Comparison of ENCODE assay signal across 23 cellular contexts in the genomic region with DNA sequence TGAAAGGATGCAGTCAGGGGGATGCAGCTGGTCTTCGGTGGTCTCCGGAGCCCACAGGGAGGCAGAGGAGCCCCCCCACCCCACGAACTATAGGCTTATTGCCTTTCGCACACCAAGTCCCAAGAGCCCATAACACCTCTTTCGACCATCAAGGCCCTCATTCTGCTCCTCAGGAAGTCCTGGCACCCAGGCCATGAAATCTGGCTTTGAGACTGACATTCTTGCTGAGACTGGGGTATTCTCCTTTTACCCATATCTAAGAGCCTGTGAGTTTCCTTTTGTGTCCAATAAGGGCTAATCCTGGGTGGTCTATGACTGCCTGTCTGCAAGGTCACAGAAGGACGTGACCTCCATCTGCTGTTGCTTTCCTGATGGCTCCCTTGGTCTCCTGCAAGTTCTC. TPM values are rescaled to one million over a fixed set of nuclear protein-coding genes. Genes with fewer than 3 reads are reported as not detected.
DNase-seq lines count a peak whose midpoint lies in the region; ATAC-seq and TF ChIP-seq lines count a peak whose summit lies in the region.
"Had no signal": no experiment of that assay in that cellular context is flagged by ENCODE, and none has a peak within 500 bp of the region (broad histone marks: within the 10 kb centered on the region; RNA-seq: fewer than 3 reads in every experiment).

No MANE protein-coding gene starts in this region.

- H3K36me3 ChIP-seq in Loucy (ENCODE audit: insufficient read depth, low read length) (no peaks in the 10 kb centered on the region), mesendoderm (ENCODE audit: control insufficient read depth, insufficient read depth, low read length) (no peaks in the 10 kb centered on the region)

- no peak overlapping the region for H2AK5ac ChIP-seq in mesendoderm (ENCODE audit: low read length)

- H3K27me3 ChIP-seq in Loucy (ENCODE audit: insufficient read depth, low read length, poor library complexity, severe bottlenecking) (no peaks in the 10 kb centered on the region), mesendoderm (ENCODE audit: insufficient read depth, low read length, poor library complexity) (no peaks in the 10 kb centered on the region)

- CTCF ChIA-PET in activated CD4-positive, alpha-beta T cell treated with anti-CD3 and anti-CD28 coated beads for 36 hours (lab: Charles Lee) = interaction anchor here (0.6 to 11.6 kb wide), 8 partner anchors 9 to 678 kb away, joined by 3 to 240 read pairs (median 4); partner anchors contain the start of genes DHX8 and G6PC3

- H3K79me2 ChIP-seq in Loucy (ENCODE audit: insufficient read depth, low read length) (no peaks in the 10 kb centered on the region), mesendoderm (ENCODE audit: control insufficient read depth, insufficient read depth, low read length) (no peaks in the 10 kb centered on the region)

- H3K27ac Mint-ChIP-seq in activated CD4-positive, alpha-beta T cell treated with anti-CD3 and anti-CD28 coated beads, Interleukin-2, amount 10 ng/mL, durations not matched to agents 24 days and 14 days = no peak overlapping the region
- no peak overlapping the region for H3K27ac Mint-ChIP-seq in activated CD4-positive, alpha-beta T cell treated with anti-CD3 and anti-CD28 coated beads for 36 hours
- peak overlapping the region; percentile 68 for H3K27ac Mint-ChIP-seq in stimulated activated naive B cell treated with anti-CD40 and anti-IgM and Interleukin-4, amounts not matched to agents 10 μg/mL and 1 μg/mL and 100 μg/mL, for 72 hours

- no peak overlapping the region for H2BK5ac ChIP-seq in mesendoderm (ENCODE audit: low read length)

- no peaks in the 10 kb centered on the region for H3K9me2 ChIP-seq in Loucy (replicated peaks; ENCODE audit: low read depth, low read length)

- no peaks in the 10 kb centered on the region for H3K27me3 Mint-ChIP-seq in activated CD4-positive, alpha-beta T cell treated with anti-CD3 and anti-CD28 coated beads, Interleukin-2, amount 10 ng/mL, durations not matched to agents 24 days and 14 days
- no peaks in the 10 kb centered on the region for H3K27me3 Mint-ChIP-seq in activated CD4-positive, alpha-beta T cell treated with anti-CD3 and anti-CD28 coated beads for 36 hours
- no peaks in the 10 kb centered on the region for H3K27me3 Mint-ChIP-seq in stimulated activated naive B cell treated with anti-CD40 and anti-IgM and Interleukin-4, amounts not matched to agents 10 μg/mL and 1 μg/mL and 100 μg/mL, for 72 hours
- H3K27me3 Mint-ChIP-seq: CD4-positive, alpha-beta memory T cell had no signal

- no peaks in the 10 kb centered on the region for H3K9me3 Mint-ChIP-seq in activated CD4-positive, alpha-beta T cell treated with anti-CD3 and anti-CD28 coated beads, Interleukin-2, amount 10 ng/mL, durations not matched to agents 24 days and 14 days
- H3K9me3 Mint-ChIP-seq in activated CD4-positive, alpha-beta T cell treated with anti-CD3 and anti-CD28 coated beads for 36 hours (ENCODE audit: low read depth) = no peaks in the 10 kb centered on the region
- no peaks in the 10 kb centered on the region for H3K9me3 Mint-ChIP-seq in stimulated activated naive B cell treated with anti-CD40 and anti-IgM and Interleukin-4, amounts not matched to agents 10 μg/mL and 1 μg/mL and 100 μg/mL, for 72 hours
- H3K9me3 Mint-ChIP-seq: CD4-positive, alpha-beta memory T cell had no signal

- H3K9me3 ChIP-seq in Loucy (ENCODE audit: insufficient read depth, low read depth, low read length) = no peaks in the 10 kb centered on the region

- no peak overlapping the region for H4K5ac ChIP-seq in mesendoderm (ENCODE audit: low read length)

- H3K4me1 Mint-ChIP-seq in activated CD4-positive, alpha-beta T cell treated with anti-CD3 and anti-CD28 coated beads, Interleukin-2, amount 10 ng/mL, durations not matched to agents 24 days and 14 days = peaks cover 41% of the 10 kb centered on the region
- H3K4me1 Mint-ChIP-seq in activated CD4-positive, alpha-beta T cell treated with anti-CD3 and anti-CD28 coated beads for 36 hours = peaks cover 14% of the 10 kb centered on the region
- peaks cover 15 to 21% of the 10 kb centered on the region in 2 donors for H3K4me1 Mint-ChIP-seq in stimulated activated naive B cell treated with anti-CD40 and anti-IgM and Interleukin-4, amounts not matched to agents 10 μg/mL and 1 μg/mL and 100 μg/mL, for 72 hours

- no peak overlapping the region for H3K4me3 Mint-ChIP-seq in activated CD4-positive, alpha-beta T cell treated with anti-CD3 and anti-CD28 coated beads, Interleukin-2, amount 10 ng/mL, durations not matched to agents 24 days and 14 days
- no peak overlapping the region for H3K4me3 Mint-ChIP-seq in activated CD4-positive, alpha-beta T cell treated with anti-CD3 and anti-CD28 coated beads for 36 hours
- H3K4me3 Mint-ChIP-seq in stimulated activated naive B cell treated with anti-CD40 and anti-IgM and Interleukin-4, amounts not matched to agents 10 μg/mL and 1 μg/mL and 100 μg/mL, for 72 hours = no peak overlapping the region

- H3K4me2 ChIP-seq in Loucy (ENCODE audit: low read depth, low read length, poor library complexity, severe bottlenecking) (no peak overlapping the region), mesendoderm (ENCODE audit: low read length) (no peak overlapping the region)

- no peak for TF ChIP-seq CTCF in Loucy (conservative IDR thresholded peaks at IDR 0.05; ENCODE audit: low read length)

- H3K79me1 ChIP-seq in mesendoderm (ENCODE audit: low read length) = no peaks in the 10 kb centered on the region

- H3K4ac ChIP-seq in mesendoderm (ENCODE audit: low read depth, low read length) = no peak overlapping the region

- H4K20me1 ChIP-seq in Loucy (ENCODE audit: insufficient read depth, low read length, poor library complexity, severe bottlenecking) = no peaks in the 10 kb centered on the region

- no CpG with 5 or more reads among the region's 6 CpGs for WGBS in mesendoderm (ENCODE audit: extremely low coverage, insufficient coverage, low lambda C conversion rate)

- H3K4me1 ChIP-seq in Loucy (ENCODE audit: insufficient read depth, low read length, poor library complexity, severe bottlenecking) (peaks cover 16% of the 10 kb centered on the region), mesendoderm (ENCODE audit: control insufficient read depth, low read depth, low read length) (peaks cover 3% of the 10 kb centered on the region)

- no peak overlapping the region for H4K8ac ChIP-seq in mesendoderm (ENCODE audit: low read depth, low read length)

- H3K4me3 ChIP-seq in Loucy (ENCODE audit: low read length, poor library complexity, severe bottlenecking) (no peak overlapping the region), mesendoderm (ENCODE audit: low read length) (no peak overlapping the region)
- H3K4me3 ChIP-seq: GM23248 had no signal

- POLR2A ChIA-PET in activated CD4-positive, alpha-beta T cell treated with anti-CD3 and anti-CD28 coated beads for 36 hours (lab: Charles Lee) = interaction anchor here (4.0 kb wide), 1 partner anchor 24 kb away, joined by 24 read pairs; no protein-coding TSS in a partner anchor

- no peak overlapping the region for H2BK15ac ChIP-seq in mesendoderm (replicated peaks; ENCODE audit: low read depth)

- intact Hi-C loops in activated CD4-positive, alpha-beta T cell treated with anti-CD3 and anti-CD28 coated beads, Interleukin-2, amount 10 ng/mL, durations not matched to agents 24 days and 14 days (cut with micrococcal nuclease) = no loop called here
- intact Hi-C loops in activated CD4-positive, alpha-beta T cell treated with anti-CD3 and anti-CD28 coated beads for 36 hours (cut with DNase I, micrococcal nuclease) = no loop called here

- peak; percentile 54 for DNase-seq in activated CD4-positive, alpha-beta T cell treated with anti-CD3 and anti-CD28 coated beads, Interleukin-2, amount 10 ng/mL, durations not matched to agents 24 days and 14 days
- DNase-seq in activated CD4-positive, alpha-beta T cell treated with anti-CD3 and anti-CD28 coated beads for 36 hours = no peak
- DNase-seq in mesendoderm = no peak
- DNase-seq in stimulated activated naive B cell treated with anti-CD40 and anti-IgM and Interleukin-4, amounts not matched to agents 10 μg/mL and 1 μg/mL and 100 μg/mL, for 72 hours = no peak
- no peak for DNase-seq in islet precursor cell
- DNase-seq in CD1c-positive myeloid dendritic cell (ENCODE audit: extremely low spot score) = no peak
- DNase-seq: 8988T; CD4-positive, alpha-beta memory T cell; DMS153; GF-D8; GM23248; HCEC 1CT; KBM-7; MV-4-11; NCI-H1417 treated with DMSO at 0.1 percent for 48 hours; NCI-H187 treated with DMSO at 0.1 percent for 48 hours; NCI-H2227 treated with DMSO at 0.1 percent for 48 hours; NCI-H510A treated with DMSO at 0.1 percent for 48 hours; NCI-H774; OCI-M1; SHP77 had no signal

- H3F3A ChIP-seq in Loucy (ENCODE audit: low read depth) = no peaks in the 10 kb centered on the region

- no peak overlapping the region for H2BK120ac ChIP-seq in mesendoderm (ENCODE audit: low read depth, low read length)

- ATAC-seq in activated CD4-positive, alpha-beta T cell treated with anti-CD3 and anti-CD28 coated beads for 36 hours = no peak
- no peak for ATAC-seq in stimulated activated naive B cell treated with anti-CD40 and anti-IgM and Interleukin-4, amounts not matched to agents 10 μg/mL and 1 μg/mL and 100 μg/mL, for 72 hours (replicated peaks)
- ATAC-seq in HG03469 (IDR thresholded peaks at IDR 0.05; ENCODE audit: unreplicated experiment) = no peak

- no peak overlapping the region for H3K18ac ChIP-seq in mesendoderm (ENCODE audit: low read length)

- peak overlapping the region; percentile 20; the same call in 1 of the 2 replicates for H2AFZ ChIP-seq in Loucy (ENCODE audit: low read length)
- H2AFZ ChIP-seq: GM23248 had no signal

- H3K27ac ChIP-seq in mesendoderm (ENCODE audit: low read depth, low read length) = no peak overlapping the region
- H3K27ac ChIP-seq: GM23248 had no signal

- no peak overlapping the region for H3K23ac ChIP-seq in mesendoderm (ENCODE audit: low read length)

- H3K9ac ChIP-seq in Loucy (ENCODE audit: low read depth, low read length, poor library complexity, severe bottlenecking) (no peak overlapping the region), mesendoderm (ENCODE audit: low read length) (no peak overlapping the region)
- H3K9ac ChIP-seq: GM23248 had no signal

- peak overlapping the region; percentile 2 for H3K56ac ChIP-seq in mesendoderm (ENCODE audit: low read length)

- no peaks in the 10 kb centered on the region for H3K36me3 Mint-ChIP-seq in activated CD4-positive, alpha-beta T cell treated with anti-CD3 and anti-CD28 coated beads, Interleukin-2, amount 10 ng/mL, durations not matched to agents 24 days and 14 days (ENCODE audit: low read depth)
- no peaks in the 10 kb centered on the region for H3K36me3 Mint-ChIP-seq in activated CD4-positive, alpha-beta T cell treated with anti-CD3 and anti-CD28 coated beads for 36 hours (ENCODE audit: low read depth)
- no peaks in the 10 kb centered on the region for H3K36me3 Mint-ChIP-seq in stimulated activated naive B cell treated with anti-CD40 and anti-IgM and Interleukin-4, amounts not matched to agents 10 μg/mL and 1 μg/mL and 100 μg/mL, for 72 hours

RNA-seq across cellular contexts. Expression of gene ARL4D, which starts 6.4 kb away (rescaled TPM):
- 3.3 and 3.5 TPM in 2 replicates for total RNA-seq in activated CD4-positive, alpha-beta T cell treated with anti-CD3 and anti-CD28 coated beads, Interleukin-2, amount 10 ng/mL, durations not matched to agents 24 days and 14 days
- total RNA-seq in activated CD4-positive, alpha-beta T cell treated with anti-CD3 and anti-CD28 coated beads for 36 hours = 1 to 10 TPM; 2.0 to 2.3 TPM
- 12.7 TPM for polyA plus RNA-seq in mesendoderm (2013, experiment 1 of 2)
- 11.4 TPM for polyA plus RNA-seq in mesendoderm (2013, experiment 2 of 2)
